In the genomic region with DNA sequence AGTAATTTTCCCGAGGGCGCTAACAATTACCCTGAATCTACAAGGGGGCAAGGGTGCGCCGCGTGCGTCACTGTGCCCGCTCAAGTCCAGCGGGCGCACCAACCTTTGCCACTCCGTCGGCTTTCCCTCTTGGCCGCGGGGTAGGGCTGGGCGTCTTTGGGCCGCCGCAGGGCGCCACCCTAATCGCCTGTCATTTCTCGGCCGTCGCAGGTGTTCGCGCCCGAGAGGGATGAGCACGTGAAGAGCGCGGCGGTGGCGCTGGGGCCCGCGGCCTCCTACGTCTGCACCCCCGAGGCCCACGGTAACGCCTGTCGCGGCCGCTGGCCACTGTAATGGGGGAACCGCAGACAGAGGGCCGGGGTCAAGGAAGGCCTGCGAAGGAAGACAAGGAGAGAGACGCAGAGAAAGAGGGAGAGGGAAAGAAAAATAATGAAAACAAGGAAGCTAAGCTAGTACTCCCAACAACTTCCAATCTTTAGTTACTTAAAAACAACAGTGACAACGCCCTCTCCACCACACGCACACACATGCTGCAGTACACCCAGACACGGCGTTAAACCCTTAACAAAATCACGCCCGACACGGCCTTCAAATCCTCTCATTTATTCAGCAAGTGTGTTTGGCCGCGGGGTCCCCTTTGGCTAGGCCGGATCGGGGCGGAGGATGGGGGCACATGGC, we compare ENCODE assay signal across 14 cellular contexts. TPM values are rescaled to one million over a fixed set of nuclear protein-coding genes. Genes with fewer than 3 reads are reported as not detected.
A peak's percentile ranks its signal among the peaks of the same experiment; 100 is the strongest.
DNase-seq lines count a peak whose midpoint lies in the region; ATAC-seq, FAIRE-seq and TF ChIP-seq lines count a peak whose summit lies in the region.
"Had no signal": no experiment of that assay in that cellular context is flagged by ENCODE, and none has a peak within 500 bp of the region (broad histone marks: within the 10 kb centered on the region; RNA-seq: fewer than 3 reads in every experiment).

No MANE protein-coding gene starts in this region.

- TF ChIP-seq CTCF in kidney (IDR thresholded peaks at IDR 0.05; ENCODE audit: borderline replicate concordance, extremely low read depth, insufficient read depth) = no peak

- H3K36me3 ChIP-seq in kidney (ENCODE audit: control insufficient read depth in 1 of 2, insufficient read depth in 2 of 2, low read length in 2 of 2) = no peaks in the 10 kb centered on the region

- intact Hi-C loops in kidney (cut with DNase I) = no loop called here

- H3K36me3 Mint-ChIP-seq in activated naive CD4-positive, alpha-beta T cell treated with anti-CD3 and anti-CD28 coated beads, Interleukin-2, amount 10 ng/mL, durations not matched to agents 7 days and 5 days = peaks cover 6% of the 10 kb centered on the region
- peaks cover 5 to 8% of the 10 kb centered on the region in 2 donors for H3K36me3 Mint-ChIP-seq in activated naive CD4-positive, alpha-beta T cell treated with anti-CD3 and anti-CD28 coated beads, Interleukin-2, amount 50 U/mL, for 72 hours
- no peaks in the 10 kb centered on the region for H3K36me3 Mint-ChIP-seq in activated naive CD8-positive, alpha-beta T cell treated with anti-CD3 and anti-CD28 coated beads for 36 hours

- no peaks in the 10 kb centered on the region for H3K9me3 ChIP-seq in kidney (ENCODE audit: control insufficient read depth in 1 of 2, low read length in 2 of 2)
- H3K9me3 ChIP-seq: body of pancreas had no signal

- no peaks in the 10 kb centered on the region for H3K9me3 Mint-ChIP-seq in activated naive CD4-positive, alpha-beta T cell treated with anti-CD3 and anti-CD28 coated beads, Interleukin-2, amount 10 ng/mL, durations not matched to agents 7 days and 5 days
- no peaks in the 10 kb centered on the region for H3K9me3 Mint-ChIP-seq in activated naive CD4-positive, alpha-beta T cell treated with anti-CD3 and anti-CD28 coated beads, Interleukin-2, amount 50 U/mL, for 72 hours
- H3K9me3 Mint-ChIP-seq in activated naive CD8-positive, alpha-beta T cell treated with anti-CD3 and anti-CD28 coated beads for 36 hours = no peaks in the 10 kb centered on the region
- no peaks in the 10 kb centered on the region for H3K9me3 Mint-ChIP-seq in stimulated activated naive CD8-positive, alpha-beta T cell treated with anti-CD3 and anti-CD28 coated beads, Interleukin-15, amount 100 ng/mL, for 72 hours

- no peak overlapping the region for H3K9ac ChIP-seq in kidney (ENCODE audit: low read length in 2 of 2)

- peaks cover 11 to 17% of the 10 kb centered on the region in 2 donors for H3K4me1 ChIP-seq in kidney (ENCODE audit: control insufficient read depth in 1 of 2, insufficient read depth in 1 of 2, low read depth in 1 of 2, low read length in 2 of 2)

- peak overlapping the region; percentile 72 for H3K27ac Mint-ChIP-seq in activated naive CD4-positive, alpha-beta T cell treated with anti-CD3 and anti-CD28 coated beads, Interleukin-2, amount 10 ng/mL, durations not matched to agents 7 days and 5 days
- H3K27ac Mint-ChIP-seq in activated naive CD4-positive, alpha-beta T cell treated with anti-CD3 and anti-CD28 coated beads, Interleukin-2, amount 50 U/mL, for 72 hours = no peak overlapping the region
- H3K27ac Mint-ChIP-seq in activated naive CD8-positive, alpha-beta T cell treated with anti-CD3 and anti-CD28 coated beads for 36 hours = no peak overlapping the region
- no peak overlapping the region for H3K27ac Mint-ChIP-seq in stimulated activated naive CD8-positive, alpha-beta T cell treated with anti-CD3 and anti-CD28 coated beads, Interleukin-15, amount 100 ng/mL, for 72 hours

- H3K4me1 Mint-ChIP-seq in activated naive CD4-positive, alpha-beta T cell treated with anti-CD3 and anti-CD28 coated beads, Interleukin-2, amount 10 ng/mL, durations not matched to agents 7 days and 5 days = peaks cover 46% of the 10 kb centered on the region
- peaks cover 37% of the 10 kb centered on the region for H3K4me1 Mint-ChIP-seq in activated naive CD8-positive, alpha-beta T cell treated with anti-CD3 and anti-CD28 coated beads for 36 hours
- H3K4me1 Mint-ChIP-seq in stimulated activated naive CD8-positive, alpha-beta T cell treated with anti-CD3 and anti-CD28 coated beads, Interleukin-15, amount 100 ng/mL, for 72 hours = peaks cover 70% of the 10 kb centered on the region

- peaks cover 100% of the 10 kb centered on the region for H3K27me3 Mint-ChIP-seq in activated naive CD4-positive, alpha-beta T cell treated with anti-CD3 and anti-CD28 coated beads, Interleukin-2, amount 10 ng/mL, durations not matched to agents 7 days and 5 days
- H3K27me3 Mint-ChIP-seq in activated naive CD8-positive, alpha-beta T cell treated with anti-CD3 and anti-CD28 coated beads for 36 hours = peaks cover 84% of the 10 kb centered on the region
- peaks cover 90% of the 10 kb centered on the region for H3K27me3 Mint-ChIP-seq in stimulated activated naive CD8-positive, alpha-beta T cell treated with anti-CD3 and anti-CD28 coated beads, Interleukin-15, amount 100 ng/mL, for 72 hours

- no peak overlapping the region for H3K27ac ChIP-seq in kidney (ENCODE audit: low read depth in 2 of 2, low read length in 2 of 2)
- H3K27ac ChIP-seq: body of pancreas had no signal

- no peak for FAIRE-seq in kidney (lab: Jason Lieb, UNC)

- ATAC-seq in activated naive CD4-positive, alpha-beta T cell treated with anti-CD3 and anti-CD28 coated beads, Interleukin-2, amount 50 U/mL, for 72 hours = no peak
- ATAC-seq in stimulated activated naive CD8-positive, alpha-beta T cell treated with anti-CD3 and anti-CD28 coated beads, Interleukin-15, amount 100 ng/mL, for 72 hours = no peak
- no peak for ATAC-seq in HG02970 (IDR thresholded peaks at IDR 0.05; ENCODE audit: low FRiP score, unreplicated experiment)
- ATAC-seq: body of pancreas had no signal

- H3K4me3 ChIP-seq in kidney (ENCODE audit: low read length in 2 of 2) = no peak overlapping the region
- H3K4me3 ChIP-seq: body of pancreas had no signal

- no peak overlapping the region for H3K4me3 Mint-ChIP-seq in activated naive CD4-positive, alpha-beta T cell treated with anti-CD3 and anti-CD28 coated beads, Interleukin-2, amount 10 ng/mL, durations not matched to agents 7 days and 5 days
- H3K4me3 Mint-ChIP-seq in activated naive CD8-positive, alpha-beta T cell treated with anti-CD3 and anti-CD28 coated beads for 36 hours = peak overlapping the region; percentile 8
- peak overlapping the region; percentile 60 to 73 for H3K4me3 Mint-ChIP-seq in stimulated activated naive CD8-positive, alpha-beta T cell treated with anti-CD3 and anti-CD28 coated beads, Interleukin-15, amount 100 ng/mL, for 72 hours

- CTCF ChIA-PET in activated naive CD4-positive, alpha-beta T cell treated with anti-CD3 and anti-CD28 coated beads, Interleukin-2, amount 10 ng/mL, durations not matched to agents 7 days and 5 days (lab: Charles Lee) = no interaction called here

- no peak for DNase-seq in activated naive CD4-positive, alpha-beta T cell treated with anti-CD3 and anti-CD28 coated beads, Interleukin-2, amount 10 ng/mL, durations not matched to agents 7 days and 5 days
- DNase-seq in activated naive CD4-positive, alpha-beta T cell treated with anti-CD3 and anti-CD28 coated beads, Interleukin-2, amount 50 U/mL, for 72 hours (ENCODE audit: low spot score in 2 of 2) = no peak
- no peak for DNase-seq in activated naive CD8-positive, alpha-beta T cell treated with anti-CD3 and anti-CD28 coated beads for 36 hours
- peak; percentile 59 for DNase-seq in kidney
- DNase-seq in stimulated activated naive CD8-positive, alpha-beta T cell treated with anti-CD3 and anti-CD28 coated beads, Interleukin-15, amount 100 ng/mL, for 72 hours = peak in 1 of 2 donors; percentile 17
- DNase-seq in cerebellar nuclear complex (lab: John Stamatoyannopoulos, UW) = no peak
- no peak for DNase-seq in NCI-H1694 (lab: John Stamatoyannopoulos, UW)
- DNase-seq: body of pancreas; NCI-H1048; stimulated activated CD4-positive, alpha-beta T cell treated with anti-CD3 and anti-CD28 coated beads, Interleukin-4, amount 100 ng/mL, for 24 hours; T1000 had no signal

RNA-seq across cellular contexts. Expression of gene SKOR1, which starts 3.8 kb away (rescaled TPM):
- under 1 TPM in 1 of 2 donors, not detected in 1; 0.16 TPM for total RNA-seq in activated naive CD4-positive, alpha-beta T cell treated with anti-CD3 and anti-CD28 coated beads, Interleukin-2, amount 50 U/mL, for 72 hours
- under 1 TPM; 0.16 to 0.30 TPM for total RNA-seq in activated naive CD8-positive, alpha-beta T cell treated with anti-CD3 and anti-CD28 coated beads for 36 hours
- total RNA-seq in kidney = 0.57 TPM
- polyA plus RNA-seq in kidney (ENCODE audit: insufficient read depth, low read depth, low replicate concordance) = 0.22 TPM
- total RNA-seq: Daoy had no signal

RNA-seq across cellular contexts. Expression of gene RNU6-1, which starts 10.7 kb away (rescaled TPM):
- not detected for total RNA-seq in activated naive CD4-positive, alpha-beta T cell treated with anti-CD3 and anti-CD28 coated beads, Interleukin-2, amount 50 U/mL, for 72 hours
- total RNA-seq in activated naive CD8-positive, alpha-beta T cell treated with anti-CD3 and anti-CD28 coated beads for 36 hours = not detected
- not detected for total RNA-seq in kidney
- not detected for polyA plus RNA-seq in kidney (ENCODE audit: insufficient read depth, low read depth, low replicate concordance)
- total RNA-seq: body of pancreas, Daoy, NCI-H460 had no signal
